Comparison of ENCODE assay signal across 20 cellular contexts in genomic region chr4:155408796-155409195, GRCh38.
"Had no signal": no experiment of that assay in that cellular context is flagged by ENCODE, and none has a peak within 500 bp of the region (broad histone marks: within the 10 kb centered on the region; RNA-seq: fewer than 3 reads in every experiment).

No MANE protein-coding gene starts in this region.

- H3K27ac Mint-ChIP-seq: activated CD4-positive, alpha-beta memory T cell treated with anti-CD3 and anti-CD28 coated beads for 36 hours; activated naive CD8-positive, alpha-beta T cell treated with anti-CD3 and anti-CD28 coated beads, Interleukin-2, amount 10 ng/mL, durations not matched to agents 7 days and 5 days; endodermal cell; nephron; stimulated activated naive B cell treated with anti-CD40 and anti-IgM and Interleukin-4, amounts not matched to agents 10 μg/mL and 1 μg/mL and 100 μg/mL, for 72 hours had no signal

- H3K9me3 ChIP-seq: heart right ventricle, neutrophil, ovary, prostate gland, thoracic aorta, upper lobe of left lung had no signal

- ATAC-seq: heart right ventricle; left colon; stimulated activated naive B cell treated with anti-CD40 and anti-IgM and Interleukin-4, amounts not matched to agents 10 μg/mL and 1 μg/mL and 100 μg/mL, for 72 hours had no signal

- H3K4me3 Mint-ChIP-seq: activated CD4-positive, alpha-beta memory T cell treated with anti-CD3 and anti-CD28 coated beads for 36 hours; activated naive CD8-positive, alpha-beta T cell treated with anti-CD3 and anti-CD28 coated beads, Interleukin-2, amount 10 ng/mL, durations not matched to agents 7 days and 5 days; endodermal cell; nephron; stimulated activated naive B cell treated with anti-CD40 and anti-IgM and Interleukin-4, amounts not matched to agents 10 μg/mL and 1 μg/mL and 100 μg/mL, for 72 hours had no signal

- H3K36me3 Mint-ChIP-seq: activated CD4-positive, alpha-beta memory T cell treated with anti-CD3 and anti-CD28 coated beads for 36 hours; activated naive CD8-positive, alpha-beta T cell treated with anti-CD3 and anti-CD28 coated beads, Interleukin-2, amount 10 ng/mL, durations not matched to agents 7 days and 5 days; stimulated activated naive B cell treated with anti-CD40 and anti-IgM and Interleukin-4, amounts not matched to agents 10 μg/mL and 1 μg/mL and 100 μg/mL, for 72 hours had no signal

- H3K27ac ChIP-seq: coronary artery, heart right ventricle, neutrophil, ovary, prostate gland, thoracic aorta, upper lobe of left lung had no signal

- DNase-seq: activated CD4-positive, alpha-beta memory T cell treated with anti-CD3 and anti-CD28 coated beads for 36 hours; activated CD4-positive, alpha-beta T cell treated with anti-CD3 and anti-CD28 coated beads for 48 hours; activated naive CD4-positive, alpha-beta T cell treated with Interleukin-2 at 50 U/mL for 16 hours; activated naive CD8-positive, alpha-beta T cell treated with anti-CD3 and anti-CD28 coated beads, Interleukin-2, amount 10 ng/mL, durations not matched to agents 7 days and 5 days; activated T-cell treated with anti-CD3 and anti-CD28 coated beads, Interleukin-2, amount 50 U/mL, for 48 hours; amniotic stem cell; endodermal cell; heart right ventricle; left colon; mesenchymal stem cell; ovary; stimulated activated CD4-positive, alpha-beta T cell treated with anti-CD3 and anti-CD28 coated beads, Interleukin-2, amount 100 ng/mL, for 48 hours; stimulated activated CD8-positive, alpha-beta memory T cell treated with anti-CD3 and anti-CD28 coated beads, Interleukin-4, amount 100 ng/mL, for 48 hours; stimulated activated naive B cell treated with anti-CD40 and anti-IgM and Interleukin-4, amounts not matched to agents 10 μg/mL and 1 μg/mL and 100 μg/mL, for 72 hours; upper lobe of left lung had no signal

- H3K4me3 ChIP-seq: coronary artery, heart right ventricle, ovary, prostate gland, thoracic aorta, upper lobe of left lung had no signal

- H3K4me1 ChIP-seq: heart right ventricle, upper lobe of left lung had no signal

- H3K27me3 ChIP-seq: neutrophil, ovary, upper lobe of left lung had no signal

- H3K9me3 Mint-ChIP-seq: activated CD4-positive, alpha-beta memory T cell treated with anti-CD3 and anti-CD28 coated beads for 36 hours; activated naive CD8-positive, alpha-beta T cell treated with anti-CD3 and anti-CD28 coated beads, Interleukin-2, amount 10 ng/mL, durations not matched to agents 7 days and 5 days; endodermal cell; nephron; stimulated activated naive B cell treated with anti-CD40 and anti-IgM and Interleukin-4, amounts not matched to agents 10 μg/mL and 1 μg/mL and 100 μg/mL, for 72 hours had no signal

- H3K4me1 Mint-ChIP-seq: activated naive CD8-positive, alpha-beta T cell treated with anti-CD3 and anti-CD28 coated beads, Interleukin-2, amount 10 ng/mL, durations not matched to agents 7 days and 5 days; nephron; stimulated activated naive B cell treated with anti-CD40 and anti-IgM and Interleukin-4, amounts not matched to agents 10 μg/mL and 1 μg/mL and 100 μg/mL, for 72 hours had no signal

- H3K36me3 ChIP-seq: heart right ventricle, neutrophil, ovary, prostate gland, thoracic aorta, upper lobe of left lung had no signal
